In the genomic region with DNA sequence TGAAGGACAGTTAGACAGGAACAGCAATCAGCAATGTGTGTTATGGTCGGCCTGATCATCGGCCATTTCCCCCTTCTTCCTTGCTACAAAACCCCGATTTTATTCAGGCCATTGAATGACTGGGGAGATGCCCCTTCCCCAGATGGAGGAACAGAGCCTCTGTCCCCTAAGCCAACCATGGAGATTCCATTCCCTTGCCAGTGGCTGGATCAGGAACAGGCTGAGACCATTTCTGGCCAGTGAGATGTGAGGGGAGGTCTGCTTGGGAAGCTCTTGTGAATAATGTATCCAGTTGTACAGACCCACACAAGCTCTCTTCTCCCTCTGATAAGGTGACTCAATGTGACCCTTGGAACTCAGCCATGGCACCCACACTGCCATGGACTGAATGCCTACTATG, we compare ENCODE assay signal across 20 cellular contexts. TPM values are rescaled to one million over a fixed set of nuclear protein-coding genes. Genes with fewer than 3 reads are reported as not detected.
DNase-seq lines count a peak whose midpoint lies in the region; ATAC-seq and TF ChIP-seq lines count a peak whose summit lies in the region.
"Had no signal": no experiment of that assay in that cellular context is flagged by ENCODE, and none has a peak within 500 bp of the region (broad histone marks: within the 10 kb centered on the region; RNA-seq: fewer than 3 reads in every experiment).

No MANE protein-coding gene starts in this region.

- ATAC-seq in GM21529 (IDR thresholded peaks at IDR 0.05; ENCODE audit: unreplicated experiment), result no peak
- ATAC-seq: activated CD4-positive, alpha-beta T cell treated with anti-CD3 and anti-CD28 coated beads for 36 hours; left lung had no signal

- peak overlapping the region; percentile 62 for H3K27ac Mint-ChIP-seq in progenitor cell of endocrine pancreas
- H3K27ac Mint-ChIP-seq in endodermal cell, result no peak overlapping the region
- H3K27ac Mint-ChIP-seq: activated CD4-positive, alpha-beta T cell treated with anti-CD3 and anti-CD28 coated beads for 36 hours had no signal

- no peaks in the 10 kb centered on the region for H3K27me3 Mint-ChIP-seq in progenitor cell of endocrine pancreas
- no peaks in the 10 kb centered on the region for H3K27me3 Mint-ChIP-seq in endodermal cell (ENCODE audit: insufficient read depth)
- H3K27me3 Mint-ChIP-seq: activated CD4-positive, alpha-beta T cell treated with anti-CD3 and anti-CD28 coated beads for 36 hours had no signal

- DNase-seq in left ventricle myocardium inferior (no peak), cardiac septum (ENCODE audit: low spot score) (no peak), esophagus squamous epithelium (lab: John Stamatoyannopoulos, UW) (no peak), progenitor cell of endocrine pancreas (ENCODE audit: low spot score, unreplicated experiment) (no peak), vagina (ENCODE audit: extremely low spot score in 2 of 2) (no peak), endodermal cell (no peak), COLO668 (lab: John Stamatoyannopoulos, UW; ENCODE audit: unreplicated experiment) (no peak)
- DNase-seq: activated CD4-positive, alpha-beta T cell treated with anti-CD3 and anti-CD28 coated beads for 36 hours; activated effector memory CD4-positive, alpha-beta T cell treated with Interleukin-2 at 50 U/mL for 16 hours; adrenal gland; C1 segment of cervical spinal cord; DMS153; left lung; NCI-H2171 treated with DMSO at 0.1 percent for 48 hours; NCI-H774; nephron progenitor cell; retina; T1000 had no signal

- H3K9me3 ChIP-seq in left ventricle myocardium inferior (replicated peaks), result no peaks in the 10 kb centered on the region
- no peaks in the 10 kb centered on the region for H3K9me3 ChIP-seq in esophagus squamous epithelium
- no peaks in the 10 kb centered on the region for H3K9me3 ChIP-seq in vagina
- no peaks in the 10 kb centered on the region for H3K9me3 ChIP-seq in endodermal cell (ENCODE audit: control insufficient read depth, low read length)
- H3K9me3 ChIP-seq: adrenal gland, left lung had no signal

- peaks cover 60% of the 10 kb centered on the region for H3K4me1 Mint-ChIP-seq in progenitor cell of endocrine pancreas (ENCODE audit: low read depth)
- peaks cover 43% of the 10 kb centered on the region for H3K4me1 Mint-ChIP-seq in endodermal cell

- H3K9ac ChIP-seq in endodermal cell (ENCODE audit: extremely low read depth, low read length, poor library complexity, severe bottlenecking), result no peak overlapping the region

- H3K27me3 ChIP-seq in left ventricle myocardium inferior (ENCODE audit: low read depth) (no peaks in the 10 kb centered on the region), esophagus squamous epithelium (no peaks in the 10 kb centered on the region), vagina (no peaks in the 10 kb centered on the region), endodermal cell (ENCODE audit: control insufficient read depth, insufficient read depth, low read length, poor library complexity, severe bottlenecking) (no peaks in the 10 kb centered on the region)
- H3K27me3 ChIP-seq: adrenal gland, left lung had no signal

- intact Hi-C loops in left ventricle myocardium inferior (cut with micrococcal nuclease) (no loop called here), cardiac septum (cut with DNase I) (no loop called here), esophagus squamous epithelium (cut with DNase I) (no loop called here), vagina (cut with DNase I) (no loop called here)

- H3K4me3 ChIP-seq in left ventricle myocardium inferior, result no peak overlapping the region
- peak overlapping the region in 1 of 4 donors; percentile 1 for H3K4me3 ChIP-seq in esophagus squamous epithelium
- no peak overlapping the region for H3K4me3 ChIP-seq in vagina
- no peak overlapping the region for H3K4me3 ChIP-seq in endodermal cell (ENCODE audit: low read length)
- H3K4me3 ChIP-seq: adrenal gland, left lung, SK-N-MC had no signal

- 82 to 85% methylated on average over 3 of the region's 3 CpGs for WGBS in esophagus squamous epithelium, 2 donors
- 85% methylated on average over 3 of the region's 3 CpGs; no CpG with 5 or more reads in 1 of the 2 experiments for WGBS in endodermal cell (ENCODE audit: insufficient coverage in 1 of 2, insufficient read length in 1 of 2), 2 experiments

- no peak overlapping the region for H3K4me3 Mint-ChIP-seq in progenitor cell of endocrine pancreas (ENCODE audit: low read depth)
- H3K4me3 Mint-ChIP-seq in endodermal cell, result no peak overlapping the region
- H3K4me3 Mint-ChIP-seq: activated CD4-positive, alpha-beta T cell treated with anti-CD3 and anti-CD28 coated beads for 36 hours; nephron progenitor cell had no signal

- TF ChIP-seq POLR2A in esophagus squamous epithelium (IDR thresholded peaks at IDR 0.05) (no peak), vagina (IDR thresholded peaks at IDR 0.05) (no peak)

- H3K36me3 ChIP-seq in left ventricle myocardium inferior (peaks cover 10% of the 10 kb centered on the region), esophagus squamous epithelium (peaks cover 0 to 42% (median 0%) of the 10 kb centered on the region in 3 donors), vagina (no peaks in the 10 kb centered on the region), endodermal cell (ENCODE audit: control insufficient read depth, insufficient read depth, low read length) (no peaks in the 10 kb centered on the region)

- no peaks in the 10 kb centered on the region for H3K36me3 Mint-ChIP-seq in progenitor cell of endocrine pancreas (ENCODE audit: insufficient read depth)
- no peaks in the 10 kb centered on the region for H3K36me3 Mint-ChIP-seq in endodermal cell (ENCODE audit: low read depth)

- H3K4me1 ChIP-seq in left ventricle myocardium inferior, result peaks cover 96% of the 10 kb centered on the region
- peaks cover 32 to 100% (median 80%) of the 10 kb centered on the region in 3 donors for H3K4me1 ChIP-seq in esophagus squamous epithelium
- peaks cover 99% of the 10 kb centered on the region for H3K4me1 ChIP-seq in vagina
- H3K4me1 ChIP-seq in endodermal cell (ENCODE audit: control insufficient read depth, insufficient read depth, low read length), result peaks cover 28% of the 10 kb centered on the region

- TF ChIP-seq CTCF in left ventricle myocardium inferior (IDR thresholded peaks at IDR 0.05; ENCODE audit: borderline replicate concordance) (no peak), esophagus squamous epithelium (IDR thresholded peaks at IDR 0.05) (no peak), progenitor cell of endocrine pancreas (IDR thresholded peaks at IDR 0.05; ENCODE audit: unreplicated experiment) (no peak), vagina (IDR thresholded peaks at IDR 0.05) (no peak), endodermal cell (conservative IDR thresholded peaks at IDR 0.05) (no peak)

- H3K9me3 Mint-ChIP-seq in progenitor cell of endocrine pancreas (ENCODE audit: low read depth) (no peaks in the 10 kb centered on the region), endodermal cell (no peaks in the 10 kb centered on the region)

- H3K27ac ChIP-seq in left ventricle myocardium inferior (replicated peaks) (peak overlapping the region; percentile 88), esophagus squamous epithelium (peak overlapping the region; percentile 71 to 97 (median 92)), vagina (peak overlapping the region; percentile 93), endodermal cell (ENCODE audit: low read depth, low read length) (no peak overlapping the region)
- H3K27ac ChIP-seq: SK-N-MC had no signal

RNA-seq across cellular contexts. Expression of a gene that starts 7.7 kb away (rescaled TPM):
- 41.0 TPM for total RNA-seq in left ventricle myocardium inferior
- 71.7 TPM for total RNA-seq in cardiac septum
- total RNA-seq in esophagus squamous epithelium, result 1,000 to 10,000 TPM in 1 of 4 donors, 100 to 1,000 TPM in 3; 243 to 1,044 (median 363) TPM
- 19.4 and 23.2 TPM in 2 replicates for total RNA-seq in progenitor cell of endocrine pancreas
- 729 TPM for total RNA-seq in vagina
- 10 to 100 TPM; 16.1 to 17.7 TPM for total RNA-seq in endodermal cell
- 16.1 TPM for polyA plus RNA-seq in endodermal cell (2013, experiment 1 of 2)
- polyA plus RNA-seq in endodermal cell (2013, experiment 2 of 2), result 21.3 TPM

RNA-seq across cellular contexts. Expression of a gene that starts 30.2 kb away (rescaled TPM):
- total RNA-seq in left ventricle myocardium inferior (21.1 TPM), cardiac septum (44.6 TPM), esophagus squamous epithelium (10 to 100 TPM; 60.9 to 87.9 (median 75.1) TPM), progenitor cell of endocrine pancreas (21.2 and 31.3 TPM in 2 replicates), vagina (80.5 TPM), endodermal cell (10 to 100 TPM in 1 of 2 donors, 1 to 10 TPM in 1; 9.6 to 15.8 TPM)
- 26.6 TPM for polyA plus RNA-seq in endodermal cell (2013, experiment 1 of 2)
- polyA plus RNA-seq in endodermal cell (2013, experiment 2 of 2), result 25.3 TPM

RNA-seq across cellular contexts. Expression of a gene that starts 39.7 kb away (rescaled TPM):
- total RNA-seq in left ventricle myocardium inferior (74.8 TPM), cardiac septum (86.6 TPM), esophagus squamous epithelium (10 to 100 TPM; 18.1 to 25.5 (median 21.0) TPM), progenitor cell of endocrine pancreas (53.4 and 55.2 TPM in 2 replicates), vagina (45.9 TPM), endodermal cell (10 to 100 TPM; 42.2 to 62.5 TPM)
- 25.8 TPM for polyA plus RNA-seq in endodermal cell (2013, experiment 1 of 2)
- polyA plus RNA-seq in endodermal cell (2013, experiment 2 of 2), result 23.3 TPM
